Comparison of ENCODE assay signal across 22 cellular contexts in genomic region chr6:22883061-22883717, GRCh38.
DNase-seq lines count a peak whose midpoint lies in the region; ATAC-seq and TF ChIP-seq lines count a peak whose summit lies in the region.
"Had no signal": no experiment of that assay in that cellular context is flagged by ENCODE, and none has a peak within 500 bp of the region (broad histone marks: within the 10 kb centered on the region; RNA-seq: fewer than 3 reads in every experiment).

No MANE protein-coding gene starts in this region.

- H2AFZ ChIP-seq in H9 (ENCODE audit: low read length) = no peak overlapping the region

- TF ChIP-seq CTCF in H9 (conservative IDR thresholded peaks at IDR 0.05) (no peak), WTC11 (IDR thresholded peaks at IDR 0.05) (no peak), psoas muscle (IDR thresholded peaks at IDR 0.05) (no peak)

- no peaks in the 10 kb centered on the region for H3K23me2 ChIP-seq in H9 (ENCODE audit: insufficient read length, low read depth, low read length, poor library complexity, severe bottlenecking)

- H3K27me3 ChIP-seq in H9 (ENCODE audit: insufficient read depth, low read length) = no peaks in the 10 kb centered on the region
- H3K27me3 ChIP-seq in psoas muscle (ENCODE audit: insufficient read depth in 3 of 3, low read length in 2 of 3) = no peaks in the 10 kb centered on the region
- H3K27me3 ChIP-seq: upper lobe of left lung had no signal

- H4K20me1 ChIP-seq in H9 (ENCODE audit: control insufficient read depth, insufficient read depth, insufficient read length) = no peaks in the 10 kb centered on the region

- H3K36me3 ChIP-seq in psoas muscle (ENCODE audit: insufficient read depth in 1 of 2, low read depth in 1 of 2) = no peaks in the 10 kb centered on the region
- H3K36me3 ChIP-seq: upper lobe of left lung had no signal

- H3K9me3 Mint-ChIP-seq in H9 (peaks cover 0 to 2% of the 10 kb centered on the region in 2 experiments; a peak in 2 of 5 replicates), WTC11 (peaks cover 5% of the 10 kb centered on the region)
- H3K9me3 Mint-ChIP-seq: activated CD4-positive, alpha-beta T cell treated with anti-CD3 and anti-CD28 coated beads, Interleukin-2, amount 10 ng/mL, durations not matched to agents 7 days and 5 days; HFFc6 had no signal

- peaks cover 33 to 47% of the 10 kb centered on the region in 2 experiments for H3K4me1 Mint-ChIP-seq in H9
- H3K4me1 Mint-ChIP-seq in WTC11 = peaks cover 45% of the 10 kb centered on the region
- H3K4me1 Mint-ChIP-seq: activated CD4-positive, alpha-beta T cell treated with anti-CD3 and anti-CD28 coated beads, Interleukin-2, amount 10 ng/mL, durations not matched to agents 7 days and 5 days had no signal

- H3K27me3 Mint-ChIP-seq in H9 (ENCODE audit: low read depth) (no peaks in the 10 kb centered on the region), WTC11 (ENCODE audit: low read depth) (no peaks in the 10 kb centered on the region)
- H3K27me3 Mint-ChIP-seq: activated CD4-positive, alpha-beta T cell treated with anti-CD3 and anti-CD28 coated beads, Interleukin-2, amount 10 ng/mL, durations not matched to agents 7 days and 5 days had no signal

- H3T11ph ChIP-seq in H9 (ENCODE audit: low read length) = no peak overlapping the region

- no peaks in the 10 kb centered on the region for H3K79me2 ChIP-seq in H9 (ENCODE audit: insufficient read depth, low read length)

- H3K36me3 Mint-ChIP-seq in H9 (ENCODE audit: insufficient read depth in 1 of 3, low read depth in 3 of 3) (peaks cover 0 to 3% (median 2%) of the 10 kb centered on the region in 3 experiments; a peak in 3 of 7 replicates), WTC11 (peaks cover 4% of the 10 kb centered on the region; the same call in 1 of the 2 replicates)

- H2BK20ac ChIP-seq in H9 (ENCODE audit: low read depth, low read length, poor library complexity, severe bottlenecking) = no peak overlapping the region

- H3K4me1 ChIP-seq in H9 (ENCODE audit: insufficient read depth, low read length) (peaks cover 2% of the 10 kb centered on the region; the same call in 1 of the 2 replicates), psoas muscle (peaks cover 21% of the 10 kb centered on the region)

- H4K91ac ChIP-seq in H9 (ENCODE audit: insufficient read length, low read depth, low read length) = no peak overlapping the region

- H2BK5ac ChIP-seq in H9 (ENCODE audit: insufficient read length, low read length) = no peak overlapping the region

- no peak overlapping the region for H4K8ac ChIP-seq in H9 (replicated peaks; ENCODE audit: insufficient read length, low read depth, low read length)

- no peak overlapping the region for H3K4me2 ChIP-seq in H9 (ENCODE audit: insufficient read depth, insufficient read length, low read length)
- H3K4me2 ChIP-seq: SK-N-SH had no signal

- no peak overlapping the region for H3K4me3 ChIP-seq in psoas muscle
- H3K4me3 ChIP-seq: lung, upper lobe of left lung had no signal

- no peak overlapping the region for H3K18ac ChIP-seq in H9 (ENCODE audit: insufficient read length, low read depth, low read length)

- H3K27ac Mint-ChIP-seq in H9 (peak overlapping the region in 2 of 3 experiments; percentile 16 to 66; a peak in 1 of 7 replicates), WTC11 (0 out of 2 replicates have a peak overlapping the region, but pooled peaks have one; percentile 1)
- H3K27ac Mint-ChIP-seq: activated CD4-positive, alpha-beta T cell treated with anti-CD3 and anti-CD28 coated beads, Interleukin-2, amount 10 ng/mL, durations not matched to agents 7 days and 5 days had no signal

- no peak overlapping the region for H2BK15ac ChIP-seq in H9 (ENCODE audit: low read depth, low read length)

- CTCF ChIA-PET in WTC11 (lab: Charles Lee) = no interaction called here

- no peak overlapping the region for H3K56ac ChIP-seq in H9 (ENCODE audit: insufficient read length, low read depth, low read length)

- intact Hi-C loops in psoas muscle (cut with DNase I) (no loop called here), sciatic nerve (cut with DNase I) (no loop called here)

- no CpG with 5 or more reads among the region's 7 CpGs for WGBS in H9 (ENCODE audit: extremely low coverage, insufficient read length, low lambda C conversion rate)
- WGBS in psoas muscle, 3 donors = 63 to 75% (median 71%) methylated on average over 7 of the region's 7 CpGs

- POLR2A ChIA-PET in WTC11 (lab: Charles Lee) = no interaction called here

- H3K4ac ChIP-seq in H9 (ENCODE audit: low read depth, low read length) = no peak overlapping the region

- H3K14ac ChIP-seq in H9 (ENCODE audit: insufficient read depth, low read length) = no peak overlapping the region

- no peak overlapping the region for H2AK5ac ChIP-seq in H9 (ENCODE audit: insufficient read length, low read length)

- H3K23ac ChIP-seq in H9 (ENCODE audit: insufficient read length, low read depth, low read length) = no peak overlapping the region

- no peak for DNase-seq in H9
- no peak for DNase-seq in WTC11 (ENCODE audit: low spot score)
- peak; percentile 35 to 74 for DNase-seq in lung microvascular endothelial cell (ENCODE audit: low read depth in 2 of 2)
- no peak for DNase-seq in psoas muscle
- DNase-seq in DMS 273 treated with DMSO at 0.1 percent for 48 hours (lab: John Stamatoyannopoulos, UW) = no peak
- no peak for DNase-seq in sciatic nerve (ENCODE audit: low spot score)
- DNase-seq: activated CD4-positive, alpha-beta T cell treated with anti-CD3 and anti-CD28 coated beads, Interleukin-2, amount 10 ng/mL, durations not matched to agents 7 days and 5 days; activated gamma-delta T cell treated with Interleukin-2 at 50 U/mL for 16 hours; activated T-cell treated with anti-CD3 and anti-CD28 coated beads, Interleukin-2, amount 50 U/mL, for 4 hours; C1 segment of cervical spinal cord; central memory CD4-positive, alpha-beta T cell; HFFc6; Karpas-422; NCI-H1694; nucleus accumbens; SK-N-SH; stimulated activated CD4-positive, alpha-beta T cell treated with anti-CD3 and anti-CD28 coated beads, Interleukin-12 subunit alpha, Interleukin-12 subunit beta, amount 100 ng/mL, for 4 hours; stimulated activated CD4-positive, alpha-beta T cell treated with anti-CD3 and anti-CD28 coated beads, Interleukin-4, amount 100 ng/mL, for 1 hour; upper lobe of left lung had no signal

- ATAC-seq in WTC11 (no peak), psoas muscle (no peak), HG03442 (IDR thresholded peaks at IDR 0.05; ENCODE audit: unreplicated experiment) (no peak), sciatic nerve (no peak)
- ATAC-seq: activated T-cell treated with anti-CD3 and anti-CD28 coated beads, Interleukin-2, amount 50 U/mL, for 4 hours had no signal

- no peak overlapping the region for H3K9ac ChIP-seq in H9 (ENCODE audit: extremely low read depth, insufficient read length, low read length)
- H3K9ac ChIP-seq: SK-N-SH had no signal

- H3K79me1 ChIP-seq in H9 (ENCODE audit: insufficient read depth, low read depth, low read length, poor library complexity, severe bottlenecking) = no peaks in the 10 kb centered on the region

- H4K5ac ChIP-seq in H9 (ENCODE audit: insufficient read length, low read depth, low read length) = no peak overlapping the region

- H2BK12ac ChIP-seq in H9 (ENCODE audit: insufficient read length, low read depth, low read length) = no peak overlapping the region

- no peak overlapping the region for H3K27ac ChIP-seq in H9 (ENCODE audit: insufficient read length, low read depth, low read length)
- peak overlapping the region; percentile 58 for H3K27ac ChIP-seq in psoas muscle
- H3K27ac ChIP-seq: HL-60, upper lobe of left lung had no signal

- no peaks in the 10 kb centered on the region for H3K9me3 ChIP-seq in H9 (ENCODE audit: control insufficient read depth, low read depth, low read length)
- no peaks in the 10 kb centered on the region for H3K9me3 ChIP-seq in psoas muscle
- H3K9me3 ChIP-seq: SK-N-SH, upper lobe of left lung had no signal

- H2BK120ac ChIP-seq in H9 (ENCODE audit: low read depth, low read length, poor library complexity, severe bottlenecking) = no peak overlapping the region

- H3K4me3 Mint-ChIP-seq in H9 = no peak overlapping the region
- no peak overlapping the region for H3K4me3 Mint-ChIP-seq in WTC11
- H3K4me3 Mint-ChIP-seq: activated CD4-positive, alpha-beta T cell treated with anti-CD3 and anti-CD28 coated beads, Interleukin-2, amount 10 ng/mL, durations not matched to agents 7 days and 5 days; activated T-cell treated with anti-CD3 and anti-CD28 coated beads, Interleukin-2, amount 50 U/mL, for 4 hours; HFFc6 had no signal

TF ChIP-seq in WTC11, 78 proteins besides CTCF, POLR2A, EP300 and RAD21:
- TF ChIP-seq, protein P1, sequence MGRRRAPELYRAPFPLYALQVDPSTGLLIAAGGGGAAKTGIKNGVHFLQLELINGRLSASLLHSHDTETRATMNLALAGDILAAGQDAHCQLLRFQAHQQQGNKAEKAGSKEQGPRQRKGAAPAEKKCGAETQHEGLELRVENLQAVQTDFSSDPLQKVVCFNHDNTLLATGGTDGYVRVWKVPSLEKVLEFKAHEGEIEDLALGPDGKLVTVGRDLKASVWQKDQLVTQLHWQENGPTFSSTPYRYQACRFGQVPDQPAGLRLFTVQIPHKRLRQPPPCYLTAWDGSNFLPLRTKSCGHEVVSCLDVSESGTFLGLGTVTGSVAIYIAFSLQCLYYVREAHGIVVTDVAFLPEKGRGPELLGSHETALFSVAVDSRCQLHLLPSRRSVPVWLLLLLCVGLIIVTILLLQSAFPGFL (CRISPR knock-in tag; IDR thresholded peaks at IDR 0.05; ENCODE audit: borderline replicate concordance) = no peak
- TF ChIP-seq FOXJ3 (CRISPR knock-in tag; IDR thresholded peaks at IDR 0.05; ENCODE audit: borderline replicate concordance) (no peak), GTF2I (CRISPR knock-in tag; conservative IDR thresholded peaks at IDR 0.05) (no peak), NR2C2 (CRISPR knock-in tag; IDR thresholded peaks at IDR 0.05) (no peak)
- TF ChIP-seq, protein P2, sequence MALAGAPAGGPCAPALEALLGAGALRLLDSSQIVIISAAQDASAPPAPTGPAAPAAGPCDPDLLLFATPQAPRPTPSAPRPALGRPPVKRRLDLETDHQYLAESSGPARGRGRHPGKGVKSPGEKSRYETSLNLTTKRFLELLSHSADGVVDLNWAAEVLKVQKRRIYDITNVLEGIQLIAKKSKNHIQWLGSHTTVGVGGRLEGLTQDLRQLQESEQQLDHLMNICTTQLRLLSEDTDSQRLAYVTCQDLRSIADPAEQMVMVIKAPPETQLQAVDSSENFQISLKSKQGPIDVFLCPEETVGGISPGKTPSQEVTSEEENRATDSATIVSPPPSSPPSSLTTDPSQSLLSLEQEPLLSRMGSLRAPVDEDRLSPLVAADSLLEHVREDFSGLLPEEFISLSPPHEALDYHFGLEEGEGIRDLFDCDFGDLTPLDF (CRISPR knock-in tag; IDR thresholded peaks at IDR 0.05) = no peak
- TF ChIP-seq, protein P3, sequence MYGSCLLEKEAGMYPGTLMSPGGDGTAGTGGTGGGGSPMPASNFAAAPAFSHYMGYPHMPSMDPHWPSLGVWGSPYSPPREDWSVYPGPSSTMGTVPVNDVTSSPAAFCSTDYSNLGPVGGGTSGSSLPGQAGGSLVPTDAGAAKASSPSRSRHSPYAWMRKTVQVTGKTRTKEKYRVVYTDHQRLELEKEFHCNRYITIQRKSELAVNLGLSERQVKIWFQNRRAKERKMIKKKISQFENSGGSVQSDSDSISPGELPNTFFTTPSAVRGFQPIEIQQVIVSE (CRISPR knock-in tag; IDR thresholded peaks at IDR 0.05; ENCODE audit: borderline replicate concordance) = no peak

Comparison
In these comparisons a context has a peak if more than half of its experiments do, and no peak if none do; other contexts are left out.
1. DNase-seq: peak in lung microvascular endothelial cell (2 of 2); none in H9 (single experiment), WTC11 (single experiment), psoas muscle (0 of 2), DMS 273 treated with DMSO at 0.1 percent for 48 hours (single experiment) and sciatic nerve (single experiment).